In genomic region chr4:128241019-128241418, GRCh38 we compare ENCODE assay signal across 25 cellular contexts. TPM values are rescaled to one million over a fixed set of nuclear protein-coding genes. Genes with fewer than 3 reads are reported as not detected.
DNase-seq lines count a peak whose midpoint lies in the region; ATAC-seq and TF ChIP-seq lines count a peak whose summit lies in the region.
"Had no signal": no experiment of that assay in that cellular context is flagged by ENCODE, and none has a peak within 500 bp of the region (broad histone marks: within the 10 kb centered on the region; RNA-seq: fewer than 3 reads in every experiment).

No MANE protein-coding gene starts in this region.

- H3K36me3 ChIP-seq in RWPE2 (ENCODE audit: low read depth): no peaks in the 10 kb centered on the region
- H3K36me3 ChIP-seq in smooth muscle cell (ENCODE audit: low read depth): no peaks in the 10 kb centered on the region
- H3K36me3 ChIP-seq: esophagus squamous epithelium, thyroid gland had no signal

- H3K9me3 ChIP-seq in RWPE2 (ENCODE audit: severe bottlenecking) (no peaks in the 10 kb centered on the region), smooth muscle cell (replicated peaks; ENCODE audit: low read depth) (no peaks in the 10 kb centered on the region)
- H3K9me3 ChIP-seq: esophagus squamous epithelium, thyroid gland had no signal

- H3K4me3 ChIP-seq in RWPE2 (ENCODE audit: severe bottlenecking) (no peak overlapping the region), smooth muscle cell (no peak overlapping the region)
- H3K4me3 ChIP-seq: esophagus squamous epithelium, thyroid gland had no signal

- no peak overlapping the region for H3K4me2 ChIP-seq in smooth muscle cell

- ATAC-seq in GM19455 (IDR thresholded peaks at IDR 0.05; ENCODE audit: unreplicated experiment) (peak; percentile 51), RWPE2 (ENCODE audit: low read depth) (no peak), esophagus mucosa (no peak), GM21528 (IDR thresholded peaks at IDR 0.05; ENCODE audit: low FRiP score, unreplicated experiment) (no peak), HG03469 (IDR thresholded peaks at IDR 0.05; ENCODE audit: unreplicated experiment) (no peak)
- ATAC-seq: activated T-cell treated with anti-CD3 and anti-CD28 coated beads, Interleukin-2, amount 50 U/mL, for 4 hours; natural killer cell; Panc1 had no signal

- TF ChIP-seq CTCF in RWPE2 (IDR thresholded peaks at IDR 0.05; ENCODE audit: poor library complexity, severe bottlenecking) (no peak), glutamatergic neuron (IDR thresholded peaks at IDR 0.05; ENCODE audit: partially characterized antibody, unreplicated experiment) (no peak), smooth muscle cell (IDR thresholded peaks at IDR 0.05; ENCODE audit: borderline replicate concordance, insufficient read depth, poor library complexity, severe bottlenecking) (no peak)

- 99% methylated on average over 3 of the region's 3 CpGs for WGBS in smooth muscle cell (ENCODE audit: low lambda C conversion rate)

- no peak overlapping the region for H3K4me3 Mint-ChIP-seq in glutamatergic neuron (ENCODE audit: unreplicated experiment)
- H3K4me3 Mint-ChIP-seq: activated T-cell treated with anti-CD3 and anti-CD28 coated beads, Interleukin-2, amount 50 U/mL, for 4 hours; natural killer cell had no signal

- no peak for DNase-seq in RWPE2 (ENCODE audit: low spot score)
- DNase-seq in glutamatergic neuron: no peak
- DNase-seq in smooth muscle cell (lab: John Stamatoyannopoulos, UW; ENCODE audit: unreplicated experiment): no peak
- DNase-seq: activated CD4-positive, alpha-beta T cell treated with anti-CD3 and anti-CD28 coated beads for 1 hour; activated CD8-positive, alpha-beta memory T cell treated with anti-CD3 and anti-CD28 coated beads for 24 hours; activated naive CD4-positive, alpha-beta T cell treated with Interleukin-2 at 50 U/mL for 16 hours; activated T-cell treated with anti-CD3 and anti-CD28 coated beads, Interleukin-2, amount 50 U/mL, for 4 hours; anterior cingulate cortex; DND-41; effector CD8-positive, alpha-beta T cell; esophagus squamous epithelium; Karpas-422; left cardiac atrium; natural killer cell; NCI-H1048; NCI-H187 treated with DMSO at 0.1 percent for 48 hours; NCI-H82; stimulated activated CD4-positive, alpha-beta T cell treated with anti-CD3 and anti-CD28 coated beads, Interleukin-2, amount 100 ng/mL, for 24 hours; stimulated activated naive CD4-positive, alpha-beta T cell; thyroid gland had no signal

- peak overlapping the region; percentile 43 for H3K9ac ChIP-seq in smooth muscle cell (ENCODE audit: low read depth)

- peaks cover 20% of the 10 kb centered on the region for H3K36me3 Mint-ChIP-seq in glutamatergic neuron (ENCODE audit: unreplicated experiment)
- H3K36me3 Mint-ChIP-seq: natural killer cell had no signal

- H3F3A ChIP-seq in smooth muscle cell (ENCODE audit: low read depth): no peaks in the 10 kb centered on the region

- H3K9me3 Mint-ChIP-seq in glutamatergic neuron (ENCODE audit: unreplicated experiment): peaks cover 8% of the 10 kb centered on the region
- H3K9me3 Mint-ChIP-seq: activated T-cell treated with anti-CD3 and anti-CD28 coated beads, Interleukin-2, amount 50 U/mL, for 4 hours had no signal

- no peak overlapping the region for H2AFZ ChIP-seq in smooth muscle cell (ENCODE audit: low read depth)

- peaks cover 4% of the 10 kb centered on the region for H3K27me3 Mint-ChIP-seq in glutamatergic neuron (ENCODE audit: unreplicated experiment)

- peak overlapping the region; percentile 86 for H3K27ac ChIP-seq in RWPE2 (ENCODE audit: poor library complexity, severe bottlenecking)
- H3K27ac ChIP-seq in smooth muscle cell (ENCODE audit: low read depth): peak overlapping the region; percentile 82
- H3K27ac ChIP-seq: esophagus squamous epithelium, thyroid gland had no signal

- peak overlapping the region; percentile 72 for H3K27ac Mint-ChIP-seq in glutamatergic neuron (ENCODE audit: unreplicated experiment)
- H3K27ac Mint-ChIP-seq: natural killer cell had no signal

- H3K27me3 ChIP-seq in RWPE2 (ENCODE audit: insufficient read depth, poor library complexity, severe bottlenecking): no peaks in the 10 kb centered on the region
- no peaks in the 10 kb centered on the region for H3K27me3 ChIP-seq in smooth muscle cell (ENCODE audit: low read depth)
- H3K27me3 ChIP-seq: esophagus squamous epithelium, thyroid gland had no signal

- H3K4me1 ChIP-seq in RWPE2 (ENCODE audit: insufficient read depth, poor library complexity, severe bottlenecking) (peaks cover 15% of the 10 kb centered on the region), smooth muscle cell (ENCODE audit: low read depth) (no peaks in the 10 kb centered on the region)
- H3K4me1 ChIP-seq: esophagus squamous epithelium, thyroid gland had no signal

- H4K20me1 ChIP-seq in smooth muscle cell (ENCODE audit: low read depth): no peaks in the 10 kb centered on the region

- peaks cover 10% of the 10 kb centered on the region for H3K4me1 Mint-ChIP-seq in glutamatergic neuron (ENCODE audit: low read depth, unreplicated experiment)
- H3K4me1 Mint-ChIP-seq: natural killer cell had no signal

- H3K79me2 ChIP-seq in smooth muscle cell (ENCODE audit: low read depth): no peaks in the 10 kb centered on the region

RNA-seq across cellular contexts. Expression of gene PGRMC2, which starts 46.6 kb away (rescaled TPM):
- total RNA-seq in glutamatergic neuron (ENCODE audit: unreplicated experiment) (28.2 TPM), smooth muscle cell (56.7 and 60.1 TPM in 2 replicates), esophagus mucosa (32.2 TPM)
- 52.1 and 63.1 TPM in 2 replicates for polyA plus RNA-seq in smooth muscle cell
